9 cellular contexts compared by ENCODE assay signal in the genomic region with DNA sequence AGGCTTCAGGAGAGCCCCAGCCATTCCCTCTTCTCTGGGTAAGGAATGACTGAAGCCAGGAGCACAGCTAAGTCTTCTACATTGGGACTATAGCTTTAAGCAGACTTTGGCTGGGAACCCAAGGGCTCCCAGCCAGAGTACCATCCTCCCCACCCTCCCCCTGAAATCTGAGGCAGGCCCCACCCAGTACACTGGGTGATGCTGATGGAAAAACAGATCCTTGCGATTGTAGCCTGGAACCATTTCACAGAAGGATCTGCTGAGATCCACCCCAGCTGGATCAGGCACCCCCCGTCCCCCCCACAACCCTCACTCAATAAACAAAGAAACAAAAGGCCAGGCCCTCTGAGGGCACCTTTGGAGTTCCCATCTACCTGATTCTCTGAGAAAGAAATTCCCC. TPM values are rescaled to one million over a fixed set of nuclear protein-coding genes. Genes with fewer than 3 reads are reported as not detected.
DNase-seq lines count a peak whose midpoint lies in the region; ATAC-seq and TF ChIP-seq lines count a peak whose summit lies in the region.
"Had no signal": no experiment of that assay in that cellular context is flagged by ENCODE, and none has a peak within 500 bp of the region (broad histone marks: within the 10 kb centered on the region; RNA-seq: fewer than 3 reads in every experiment).

No MANE protein-coding gene starts in this region.

- H3F3A ChIP-seq in PC-3 (ENCODE audit: low read length, unreplicated experiment) (no peaks in the 10 kb centered on the region), PC-9 (ENCODE audit: insufficient read depth, low read depth) (peaks cover 22% of the 10 kb centered on the region; the same call in 1 of the 2 replicates)

- no peaks in the 10 kb centered on the region for H3K27me3 Mint-ChIP-seq in CD4-positive, alpha-beta memory T cell
- H3K27me3 Mint-ChIP-seq: activated CD4-positive, alpha-beta T cell treated with anti-CD3 and anti-CD28 coated beads, Interleukin-2, amount 10 ng/mL, durations not matched to agents 7 days and 5 days had no signal

- H3K79me2 ChIP-seq in PC-3 (ENCODE audit: low read length), result peaks cover 75% of the 10 kb centered on the region
- H3K79me2 ChIP-seq in PC-9 (ENCODE audit: low read depth), result peaks cover 86% of the 10 kb centered on the region

- H3K27ac Mint-ChIP-seq in CD4-positive, alpha-beta memory T cell, result no peak overlapping the region
- H3K27ac Mint-ChIP-seq: activated CD4-positive, alpha-beta T cell treated with anti-CD3 and anti-CD28 coated beads, Interleukin-2, amount 10 ng/mL, durations not matched to agents 7 days and 5 days had no signal

- H4K20me1 ChIP-seq in PC-3 (ENCODE audit: low read length) (0 out of 2 replicates have a peak, but pooled peaks cover 8% of the 10 kb centered on the region), PC-9 (ENCODE audit: insufficient read depth) (peaks cover 9% of the 10 kb centered on the region)

- no peaks in the 10 kb centered on the region for H3K9me3 ChIP-seq in CD4-positive, alpha-beta memory T cell (ENCODE audit: control insufficient read depth in 1 of 2, low read length in 2 of 2)
- H3K9me3 ChIP-seq in PC-3 (ENCODE audit: low read length), result no peaks in the 10 kb centered on the region
- no peaks in the 10 kb centered on the region for H3K9me3 ChIP-seq in PC-9 (ENCODE audit: insufficient read depth, low read depth)

- BruUV-seq in PC-3 (replicated peaks; lab: Mats Ljungman, UMichigan), result no TSS peak
- BruUV-seq in PC-9 (replicated peaks; lab: Mats Ljungman, UMichigan), result no TSS peak

- intact Hi-C loops in CD4-positive, alpha-beta memory T cell (cut with micrococcal nuclease), result no loop called here
- intact Hi-C loops in PC-3 (cut with micrococcal nuclease) (no loop called here), posterior cingulate gyrus (cut with DNase I) (no loop called here), PC-9 (cut with micrococcal nuclease; ENCODE audit: unreplicated experiment) (no loop called here)

- peaks cover 11 to 38% of the 10 kb centered on the region in 2 donors for H3K36me3 Mint-ChIP-seq in CD4-positive, alpha-beta memory T cell

- TF ChIP-seq CTCF in PC-3 (conservative IDR thresholded peaks at IDR 0.05; ENCODE audit: low read depth, low read length), result no peak
- TF ChIP-seq CTCF in PC-9 (conservative IDR thresholded peaks at IDR 0.05), result no peak
- no peak for TF ChIP-seq CTCF in foreskin keratinocyte (conservative IDR thresholded peaks at IDR 0.05)

- POLR2A ChIA-PET in CD4-positive, alpha-beta memory T cell (lab: Charles Lee; ENCODE audit: partially characterized antibody), result interaction anchor here (1.2 to 6.5 kb wide), 11 partner anchors 8 to 186 kb away, joined by 3 to 137 read pairs (median 32); a partner anchor contains a TSS
- POLR2A ChIA-PET in PC-3 (lab: Charles Lee; ENCODE audit: unreplicated experiment) (no interaction called here), PC-9 (lab: Charles Lee; ENCODE audit: unreplicated experiment) (no interaction called here)

- no peaks in the 10 kb centered on the region for H3K27me3 ChIP-seq in CD4-positive, alpha-beta memory T cell (ENCODE audit: insufficient read depth, low read length)
- H3K27me3 ChIP-seq in PC-3 (ENCODE audit: low read length) (no peaks in the 10 kb centered on the region), PC-9 (ENCODE audit: insufficient read depth, low read depth) (no peaks in the 10 kb centered on the region), foreskin keratinocyte (no peaks in the 10 kb centered on the region)

- H3K9ac ChIP-seq in PC-3 (ENCODE audit: low read length), result no peak overlapping the region

- DNase-seq in CD4-positive, alpha-beta memory T cell, result no peak
- DNase-seq in PC-3 (peak; percentile 42), fibroblast of the conjunctiva (ENCODE audit: low read depth) (peak; percentile 82), posterior cingulate gyrus (peak in 9 of 10 donors; percentile 57 to 94 (median 67)), PC-9 (no peak), foreskin keratinocyte (no peak)
- DNase-seq: activated CD4-positive, alpha-beta T cell treated with anti-CD3 and anti-CD28 coated beads, Interleukin-2, amount 10 ng/mL, durations not matched to agents 7 days and 5 days had no signal

- peaks cover 17% of the 10 kb centered on the region for H3K36me3 ChIP-seq in CD4-positive, alpha-beta memory T cell (ENCODE audit: insufficient read depth, low read length)
- peaks cover 26% of the 10 kb centered on the region for H3K36me3 ChIP-seq in PC-3 (ENCODE audit: low read depth, low read length)
- no peaks in the 10 kb centered on the region for H3K36me3 ChIP-seq in PC-9 (ENCODE audit: low read depth)

- H3K9me3 Mint-ChIP-seq in CD4-positive, alpha-beta memory T cell, result no peaks in the 10 kb centered on the region
- H3K9me3 Mint-ChIP-seq: activated CD4-positive, alpha-beta T cell treated with anti-CD3 and anti-CD28 coated beads, Interleukin-2, amount 10 ng/mL, durations not matched to agents 7 days and 5 days had no signal

- ATAC-seq in PC-3 (peak; percentile 2; the same call in 1 of the 2 replicates), GM18909 (IDR thresholded peaks at IDR 0.05; ENCODE audit: poor library complexity, unreplicated experiment) (no peak), foreskin keratinocyte (no peak), GM18520 (IDR thresholded peaks at IDR 0.05; ENCODE audit: unreplicated experiment) (no peak)

- no peak overlapping the region for H3K4me3 Mint-ChIP-seq in CD4-positive, alpha-beta memory T cell
- H3K4me3 Mint-ChIP-seq: activated CD4-positive, alpha-beta T cell treated with anti-CD3 and anti-CD28 coated beads, Interleukin-2, amount 10 ng/mL, durations not matched to agents 7 days and 5 days had no signal

- H3K9me2 ChIP-seq in PC-3 (replicated peaks; ENCODE audit: low read length), result no peaks in the 10 kb centered on the region
- H3K9me2 ChIP-seq in PC-9 (ENCODE audit: insufficient read depth), result no peaks in the 10 kb centered on the region

- H3K4me2 ChIP-seq in PC-3 (ENCODE audit: low read length), result peak overlapping the region; percentile 92
- H3K4me2 ChIP-seq in PC-9, result no peak overlapping the region; the same call in 1 of the 2 replicates

- peaks cover 69% of the 10 kb centered on the region for H3K4me1 ChIP-seq in CD4-positive, alpha-beta memory T cell (ENCODE audit: insufficient read depth, low read length)
- H3K4me1 ChIP-seq in PC-3 (ENCODE audit: insufficient read depth, low read length), result peaks cover 42% of the 10 kb centered on the region
- peaks cover 12% of the 10 kb centered on the region for H3K4me1 ChIP-seq in PC-9 (replicated peaks; ENCODE audit: insufficient read depth)
- peaks cover 25% of the 10 kb centered on the region for H3K4me1 ChIP-seq in foreskin keratinocyte

- H2AFZ ChIP-seq in PC-3 (ENCODE audit: low read length), result no peak overlapping the region
- no peak overlapping the region for H2AFZ ChIP-seq in PC-9

- CTCF ChIA-PET in CD4-positive, alpha-beta memory T cell (lab: Charles Lee; ENCODE audit: partially characterized antibody), result interaction anchor here (1.0 to 4.7 kb wide), 11 partner anchors 9 to 145 kb away, joined by 3 to 88 read pairs (median 8); no protein-coding TSS in a partner anchor
- CTCF ChIA-PET in PC-3 (lab: Charles Lee) (interaction anchor here (1.2 to 1.3 kb wide), 2 partner anchors 13 to 53 kb away, joined by 6 read pairs; no protein-coding TSS in a partner anchor), PC-9 (lab: Charles Lee) (interaction anchor here (1.0 to 1.9 kb wide), 2 partner anchors 13 to 53 kb away, joined by 5 to 6 read pairs; no protein-coding TSS in a partner anchor)

- H3K4me3 ChIP-seq in CD4-positive, alpha-beta memory T cell (ENCODE audit: low read length in 2 of 2), result peak overlapping the region in 1 of 2 donors; percentile 88
- H3K4me3 ChIP-seq in PC-3 (ENCODE audit: low read length), result peak overlapping the region; percentile 67; the same call in 1 of the 2 replicates
- H3K4me3 ChIP-seq in PC-9, result no peak overlapping the region

- peaks cover 25 to 51% (median 42%) of the 10 kb centered on the region in 4 donors for H3K4me1 Mint-ChIP-seq in CD4-positive, alpha-beta memory T cell

- H3K27ac ChIP-seq in CD4-positive, alpha-beta memory T cell (ENCODE audit: low read depth, low read length), result peak overlapping the region; percentile 75
- no peak overlapping the region for H3K27ac ChIP-seq in PC-3 (ENCODE audit: low read length)
- no peak overlapping the region for H3K27ac ChIP-seq in PC-9
- no peak overlapping the region for H3K27ac ChIP-seq in foreskin keratinocyte

RNA-seq across cellular contexts. Expression of a gene that starts 39.8 kb away (rescaled TPM):
- total RNA-seq in CD4-positive, alpha-beta memory T cell, result 10 to 100 TPM; 21.4 to 26.2 TPM
- polyA plus RNA-seq in CD4-positive, alpha-beta memory T cell, result 10 to 100 TPM; 13.8 to 19.7 TPM
- total RNA-seq in PC-3 (2014; rRNA removed) (6.5 and 7.2 TPM in 2 replicates), PC-9 (2021) (16.9 and 17.9 TPM in 2 replicates), foreskin keratinocyte (1.4 and 1.7 TPM in 2 replicates)
- polyA plus RNA-seq in foreskin keratinocyte, result 0.74 and 0.89 TPM in 2 replicates

RNA-seq across cellular contexts. Expression of a gene that starts 41.9 kb away (rescaled TPM):
- total RNA-seq in CD4-positive, alpha-beta memory T cell, result 100 to 1,000 TPM; 376 to 380 TPM
- 100 to 1,000 TPM in 1 of 2 donors, 1 to 10 TPM in 1; 4.0 to 100 TPM for polyA plus RNA-seq in CD4-positive, alpha-beta memory T cell
- 145 and 202 TPM in 2 replicates for total RNA-seq in PC-3 (2014; rRNA removed)
- total RNA-seq in PC-9 (2021), result 221 and 267 TPM in 2 replicates
- 97.7 and 101 TPM in 2 replicates for total RNA-seq in foreskin keratinocyte
- polyA plus RNA-seq in foreskin keratinocyte, result 58.6 and 59.2 TPM in 2 replicates

RNA-seq across cellular contexts. Expression of a gene that starts 42.2 kb away (rescaled TPM):
- total RNA-seq in CD4-positive, alpha-beta memory T cell, result 1 to 10 TPM; 4.2 to 4.5 TPM
- polyA plus RNA-seq in CD4-positive, alpha-beta memory T cell, result 1 to 10 TPM; 4.0 to 5.3 TPM
- total RNA-seq in PC-3 (2014; rRNA removed) (5.8 and 6.6 TPM in 2 replicates), PC-9 (2021) (17.5 and 19.6 TPM in 2 replicates), foreskin keratinocyte (6.3 and 6.4 TPM in 2 replicates)
- polyA plus RNA-seq in foreskin keratinocyte, result 6.4 and 8.0 TPM in 2 replicates

Comparison
In these comparisons a context has a peak if more than half of its experiments do, and no peak if none do; other contexts are left out.
1. DNase-seq: peak in PC-3 (single experiment), fibroblast of the conjunctiva (single experiment) and posterior cingulate gyrus (9 of 10); none in CD4-positive, alpha-beta memory T cell (0 of 5), PC-9 (0 of 2) and foreskin keratinocyte (0 of 2).